Comparison of ENCODE assay signal across 7 cellular contexts in genomic region chr16:27154573-27155521, GRCh38. TPM values are rescaled to one million over a fixed set of nuclear protein-coding genes. Genes with fewer than 3 reads are reported as not detected.
DNase-seq lines count a peak whose midpoint lies in the region; ATAC-seq, FAIRE-seq and TF ChIP-seq lines count a peak whose summit lies in the region.

No MANE protein-coding gene starts in this region.

- POLR2A ChIA-PET in HepG2 (lab: Yijun Ruan, JAX): no interaction called here

- DNase-seq in M059J (ENCODE audit: low read depth) (peak; percentile 16), choroid plexus epithelial cell (ENCODE audit: low read depth) (peak; percentile 52), HepG2 (ENCODE audit: low spot score) (peak; percentile 52), occipital lobe (lab: John Stamatoyannopoulos, UW) (no peak)
- peak; percentile 59 for DNase-seq in activated CD4-positive, alpha-beta T cell treated with anti-CD3 and anti-CD28 coated beads for 1 hour
- peak; percentile 56 to 72 (median 57) for DNase-seq in stimulated activated CD4-positive, alpha-beta T cell treated with anti-CD3 and anti-CD28 coated beads, TNF-alpha, amount 100 ng/mL, for 4 hours (ENCODE audit: low read depth in 3 of 3)

- TF ChIP-seq EP300 in HepG2 (IDR thresholded peaks at IDR 0.05; ENCODE audit: low read depth in 2 of 2, low read length in 2 of 2): no peak
- TF ChIP-seq EP300 in HepG2 (CRISPR knock-in tag; IDR thresholded peaks at IDR 0.05; ENCODE audit: borderline replicate concordance): no peak

- H3K9ac ChIP-seq in HepG2 (ENCODE audit: insufficient read depth, low read depth, low read length): no peak overlapping the region

- H3K36me3 ChIP-seq in HepG2 (replicated peaks in 1 of 2; ENCODE audit: control insufficient read depth in 1 of 2, insufficient read depth in 2 of 2, low read length in 2 of 2): no peaks in the 10 kb centered on the region

- H2AFZ ChIP-seq in HepG2 (ENCODE audit: low read length): no peak overlapping the region

- H4K20me1 ChIP-seq in HepG2 (ENCODE audit: insufficient read depth, low read length): no peaks in the 10 kb centered on the region

- peak; percentile 87 for FAIRE-seq in HepG2 (lab: Jason Lieb, UNC)

- WGBS in HepG2 (ENCODE audit: low lambda C conversion rate): 15% methylated on average over 23 of the region's 25 CpGs

- intact Hi-C loops in HepG2 (cut with micrococcal nuclease; ENCODE audit: unreplicated experiment): loop anchor here (2.0 kb wide), 1 partner anchor 220 kb away; no protein-coding TSS in a partner anchor

- TF ChIP-seq CTCF in GM12872 (IDR thresholded peaks at IDR 0.05; ENCODE audit: insufficient read depth, low read depth, low read length) (peak; percentile 98), choroid plexus epithelial cell (conservative IDR thresholded peaks at IDR 0.05; ENCODE audit: low read depth, low read length) (peak; percentile 99), HepG2 (CRISPR knock-in tag; IDR thresholded peaks at IDR 0.05) (peak; percentile 95)

- BruUV-seq in HepG2 (replicated peaks; lab: Mats Ljungman, UMichigan): no TSS peak

- in situ Hi-C loops in HepG2 (cut with HindIII; ENCODE audit: extremely low pct_ligation_motif_present, low pct_unique_long_range_greater_than_20kb): no loop called here

- no peaks in the 10 kb centered on the region; a peak in 1 of 5 replicates for H3K27me3 ChIP-seq in HepG2 (ENCODE audit: control insufficient read depth in 1 of 2, insufficient read depth in 2 of 2, low read length in 2 of 2)

- no peaks in the 10 kb centered on the region for H3K9me3 ChIP-seq in HepG2 (ENCODE audit: low read length)

- no peaks in the 10 kb centered on the region for H3K79me2 ChIP-seq in HepG2 (ENCODE audit: insufficient read depth, low read length)

- TF ChIP-seq RAD21 in HepG2 (CRISPR knock-in tag; IDR thresholded peaks at IDR 0.05): peak; percentile 67

- H3K4me3 ChIP-seq in choroid plexus epithelial cell (ENCODE audit: low read depth, low read length) (no peak overlapping the region), HepG2 (replicated peaks in 1 of 3; ENCODE audit: insufficient read depth in 1 of 3, low read depth in 2 of 3, low read length in 3 of 3) (peak overlapping the region in 1 of 3 experiments; percentile 45; a peak in 2 of 6 replicates)

- H3K4me1 ChIP-seq in HepG2 (ENCODE audit: insufficient read depth, low read length): peaks cover 11% of the 10 kb centered on the region

- peak overlapping the region; percentile 61 for H3K4me2 ChIP-seq in HepG2 (ENCODE audit: low read depth, low read length)

- no peak for TF ChIP-seq POLR2A in HepG2 (IDR thresholded peaks at IDR 0.05; ENCODE audit: insufficient read depth in 1 of 2, low read depth in 2 of 2, low read length in 2 of 2)

- no peak overlapping the region for H3K27ac ChIP-seq in HepG2 (ENCODE audit: extremely low read length, insufficient read depth, low read length)

- CTCF ChIA-PET in HepG2 (lab: Yijun Ruan, JAX; ENCODE audit: low intra/inter-chr PET ratio, low total read pairs): interaction anchor here (1.2 to 2.0 kb wide), 4 partner anchors 213 to 302 kb away, joined by 3 to 10 read pairs (median 6); no protein-coding TSS in a partner anchor

- peak; percentile 89 for ATAC-seq in HepG2

TF ChIP-seq in HepG2, 621 proteins besides CTCF, POLR2A, EP300 and RAD21 (continues in another document):
- TF ChIP-seq ZNF879 (CRISPR knock-in tag; IDR thresholded peaks at IDR 0.05) (no peak), ZNF547 (CRISPR knock-in tag; IDR thresholded peaks at IDR 0.05) (peak; percentile 67; the same call in 1 of the 2 replicates), THRA (CRISPR knock-in tag; IDR thresholded peaks at IDR 0.05; ENCODE audit: borderline replicate concordance) (no peak), FOXM1 (CRISPR knock-in tag; IDR thresholded peaks at IDR 0.05) (no peak), KLF16 (CRISPR knock-in tag; IDR thresholded peaks at IDR 0.05) (no peak), GATAD2A (CRISPR knock-in tag; IDR thresholded peaks at IDR 0.05) (peak; percentile 14; the same call in 1 of the 2 replicates), MLLT10 (CRISPR knock-in tag; IDR thresholded peaks at IDR 0.05) (no peak), SP1 (IDR thresholded peaks at IDR 0.05) (no peak), SP1 (CRISPR knock-in tag; IDR thresholded peaks at IDR 0.05) (no peak), SMAD1 (CRISPR knock-in tag; IDR thresholded peaks at IDR 0.05; ENCODE audit: borderline replicate concordance, low read depth) (no peak; the same call in 1 of the 2 replicates), MIER3 (CRISPR knock-in tag; IDR thresholded peaks at IDR 0.05; ENCODE audit: borderline replicate concordance) (no peak), XBP1 (CRISPR knock-in tag; IDR thresholded peaks at IDR 0.05) (no peak), DNMT3B (CRISPR knock-in tag; conservative IDR thresholded peaks at IDR 0.05) (no peak), FOXK1 (CRISPR knock-in tag; IDR thresholded peaks at IDR 0.05; ENCODE audit: borderline replicate concordance, low read depth) (no peak), ZNF484 (CRISPR knock-in tag; IDR thresholded peaks at IDR 0.05; ENCODE audit: borderline replicate concordance, low read depth) (no peak), TEAD3 (CRISPR knock-in tag; optimal IDR thresholded peaks at IDR 0.05; ENCODE audit: borderline replicate concordance) (peak; percentile 24), ZNF33B (CRISPR knock-in tag; IDR thresholded peaks at IDR 0.05) (no peak)

RNA-seq across cellular contexts. Expression of gene KDM8, which starts 48.5 kb away (rescaled TPM):
- 1.6 and 4.7 TPM in 2 replicates for total RNA-seq in M059J (2014; rRNA removed; shearing (Covaris generic))
- total RNA-seq in HepG2 (2016; rRNA removed; fragmentation: Illumina TruSeq; extraction: Trizol): 5.2 and 8.6 TPM in 2 replicates
- total RNA-seq in HepG2 (2016; cell fraction: cytosol; rRNA removed; fragmentation: Illumina TruSeq; extraction: Trizol; ENCODE audit: low read depth): 4.8 and 8.6 TPM in 2 replicates
- 6.8 and 8.9 TPM in 2 replicates for total RNA-seq in HepG2 (2016; cell fraction: insoluble cytoplasmic fraction; rRNA removed; fragmentation: Illumina TruSeq; extraction: Trizol)
- total RNA-seq in HepG2 (2016; cell fraction: membrane; rRNA removed; fragmentation: Illumina TruSeq; extraction: Trizol): 5.4 and 6.5 TPM in 2 replicates
- 10.5 and 11.8 TPM in 2 replicates for total RNA-seq in HepG2 (2016; cell fraction: nucleus; rRNA removed; fragmentation: Illumina TruSeq; extraction: Trizol)
- 3.3 and 4.0 TPM in 2 replicates for polyA plus RNA-seq in HepG2 (2011; rRNA removed)
- polyA plus RNA-seq in HepG2 (2011; cell fraction: cytosol; rRNA removed): 1.7 and 1.8 TPM in 2 replicates
- polyA plus RNA-seq in HepG2 (2011; cell fraction: nucleus; rRNA removed): 18.0 and 23.0 TPM in 2 replicates
- polyA plus RNA-seq in HepG2 (2012): 3.3 and 3.7 TPM in 2 replicates
- 1.4 and 2.0 TPM in 2 replicates for polyA plus RNA-seq in HepG2 (2016; cell fraction: cytosol; fragmentation: Illumina TruSeq; extraction: Trizol; ENCODE audit: low read depth)
- 8.2 and 9.2 TPM in 2 replicates for polyA plus RNA-seq in HepG2 (2016; cell fraction: insoluble cytoplasmic fraction; fragmentation: Illumina TruSeq; extraction: Trizol; ENCODE audit: low read depth)
- 2.7 and 2.8 TPM in 2 replicates for polyA plus RNA-seq in HepG2 (2016; cell fraction: membrane; fragmentation: Illumina TruSeq; extraction: Trizol; ENCODE audit: low read depth)
- polyA plus RNA-seq in HepG2 (2016; cell fraction: nucleus; fragmentation: Illumina TruSeq; extraction: Trizol; ENCODE audit: insufficient read depth, low read depth): 14.1 and 16.6 TPM in 2 replicates
- polyA minus RNA-seq in HepG2 (2011; rRNA and poly(A)+ RNA removed; ENCODE audit: low replicate concordance): 8.5 and 15.7 TPM in 2 replicates
- polyA minus RNA-seq in HepG2 (2011; cell fraction: cytosol; rRNA and poly(A)+ RNA removed): 1.7 and 2.4 TPM in 2 replicates
- 13.1 and 14.7 TPM in 2 replicates for polyA minus RNA-seq in HepG2 (2011; cell fraction: nucleus; rRNA and poly(A)+ RNA removed)
- total RNA-seq in occipital lobe: 1.9 TPM
